In genomic region chr3:9749333-9749662, GRCh38 we compare ENCODE assay signal across 1 cellular context.
TF ChIP-seq lines count a peak whose summit lies in the region.

No MANE protein-coding gene starts in this region.

TF ChIP-seq in SK-N-SH, 30 proteins besides CTCF, POLR2A, EP300 and RAD21 (continued from another document):
- no peak for TF ChIP-seq RXRA (IDR thresholded peaks at IDR 0.05; ENCODE audit: borderline replicate concordance, low read depth)
- no peak for TF ChIP-seq MAX (IDR thresholded peaks at IDR 0.05; ENCODE audit: low read depth)
- TF ChIP-seq TCF12 (IDR thresholded peaks at IDR 0.05): no peak
- TF ChIP-seq GABPA (IDR thresholded peaks at IDR 0.05; ENCODE audit: low read depth): no peak
- no peak for TF ChIP-seq MEF2A (IDR thresholded peaks at IDR 0.05; ENCODE audit: borderline replicate concordance, low read depth)
- no peak for TF ChIP-seq EZH2phosphoT487 (IDR thresholded peaks at IDR 0.05; ENCODE audit: borderline replicate concordance, low read depth)
- TF ChIP-seq FOXM1 (IDR thresholded peaks at IDR 0.05; ENCODE audit: low read depth): no peak
- no peak for TF ChIP-seq JUND (IDR thresholded peaks at IDR 0.05)
- no peak for TF ChIP-seq TAF1 (IDR thresholded peaks at IDR 0.05; ENCODE audit: borderline replicate concordance, low read depth, low read length)
- TF ChIP-seq IRF3 (IDR thresholded peaks at IDR 0.05; ENCODE audit: low read depth, low read length): no peak
